ENCODE assay signal across 2 cellular contexts in genomic region chr7:44981035-44981706, GRCh38.
TF ChIP-seq lines count a peak whose summit lies in the region.

No MANE protein-coding gene starts in this region.

TF ChIP-seq in K562, 482 proteins besides CTCF, POLR2A, EP300 and RAD21:
- TF ChIP-seq ZNF77 (CRISPR knock-in tag; IDR thresholded peaks at IDR 0.05) (no peak), ZNF384 (IDR thresholded peaks at IDR 0.05; ENCODE audit: low read depth, low read length) (0 out of 2 replicates have a peak, but pooled peaks have one; percentile 7), RBFOX2 (IDR thresholded peaks at IDR 0.05; ENCODE audit: low read depth, low read length) (0 out of 2 replicates have a peak, but pooled peaks have one; percentile 27), POLR2G (IDR thresholded peaks at IDR 0.05; ENCODE audit: low read depth, low read length) (peak; percentile 69), MYNN (IDR thresholded peaks at IDR 0.05) (no peak), MYNN (CRISPR knock-in tag; IDR thresholded peaks at IDR 0.05) (no peak), NCOR1 (IDR thresholded peaks at IDR 0.05) (peak; percentile 11; the same call in 1 of the 2 replicates)

TF ChIP-seq in HEK293T, 16 proteins besides CTCF, POLR2A, EP300 and RAD21:
- TF ChIP-seq FOXK2 (IDR thresholded peaks at IDR 0.05) (no peak), ARNT (IDR thresholded peaks at IDR 0.05) (no peak), LEF1 (IDR thresholded peaks at IDR 0.05; ENCODE audit: borderline replicate concordance) (no peak), BHLHE40 (IDR thresholded peaks at IDR 0.05; ENCODE audit: borderline replicate concordance) (no peak), PKNOX1 (IDR thresholded peaks at IDR 0.05) (no peak), TARDBP (IDR thresholded peaks at IDR 0.05) (no peak), ZNF384 (IDR thresholded peaks at IDR 0.05) (no peak), ELF4 (IDR thresholded peaks at IDR 0.05) (no peak), CTBP1 (IDR thresholded peaks at IDR 0.05; ENCODE audit: borderline replicate concordance) (no peak), SP1 (IDR thresholded peaks at IDR 0.05) (no peak), HDGF (IDR thresholded peaks at IDR 0.05; ENCODE audit: borderline replicate concordance) (no peak), FOXM1 (IDR thresholded peaks at IDR 0.05; ENCODE audit: borderline replicate concordance) (no peak), NFRKB (IDR thresholded peaks at IDR 0.05) (no peak), SUZ12 (IDR thresholded peaks at IDR 0.05) (no peak), FOXA1 (IDR thresholded peaks at IDR 0.05) (no peak), L3MBTL2 (conservative IDR thresholded peaks at IDR 0.05) (no peak)
